In genomic region chr1:8765253-8765652, GRCh38 we compare ENCODE assay signal across 19 cellular contexts.
"Had no signal": no experiment of that assay in that cellular context is flagged by ENCODE, and none has a peak within 500 bp of the region (broad histone marks: within the 10 kb centered on the region; RNA-seq: fewer than 3 reads in every experiment).

No MANE protein-coding gene starts in this region.

- H3K27me3 Mint-ChIP-seq: activated naive CD8-positive, alpha-beta T cell treated with anti-CD3 and anti-CD28 coated beads, Interleukin-2, amount 50 U/mL, for 24 hours; naive thymus-derived CD8-positive, alpha-beta T cell; stimulated activated naive B cell treated with anti-CD40 and anti-IgM and Interleukin-4, amounts not matched to agents 10 μg/mL and 1 μg/mL and 100 μg/mL, for 72 hours had no signal

- H3K4me3 Mint-ChIP-seq: activated naive CD4-positive, alpha-beta T cell treated with anti-CD3 and anti-CD28 coated beads for 36 hours; activated naive CD8-positive, alpha-beta T cell treated with anti-CD3 and anti-CD28 coated beads, Interleukin-2, amount 50 U/mL, for 24 hours; naive thymus-derived CD8-positive, alpha-beta T cell; stimulated activated naive B cell treated with anti-CD40 and anti-IgM and Interleukin-4, amounts not matched to agents 10 μg/mL and 1 μg/mL and 100 μg/mL, for 72 hours had no signal

- DNase-seq: activated CD4-positive, alpha-beta T cell treated with anti-CD3 and anti-CD28 coated beads, Interleukin-2, amount 50 U/mL, for 4 hours; activated CD4-positive, CD25-positive, alpha-beta regulatory T cell treated with anti-CD3 and anti-CD28 coated beads, Interleukin-2, amount 50 U/mL, for 72 hours; activated naive CD4-positive, alpha-beta T cell treated with anti-CD3 and anti-CD28 coated beads for 36 hours; activated naive CD8-positive, alpha-beta T cell treated with anti-CD3 and anti-CD28 coated beads, Interleukin-2, amount 50 U/mL, for 24 hours; dorsolateral prefrontal cortex; foreskin fibroblast; hippocampal formation; left ventricle myocardium inferior; naive thymus-derived CD8-positive, alpha-beta T cell; posterior cingulate gyrus; stimulated activated CD4-positive, alpha-beta T cell treated with anti-CD3 and anti-CD28 coated beads, Interleukin-15, amount 100 ng/mL, for 24 hours; stimulated activated CD4-positive, alpha-beta T cell treated with anti-CD3 and anti-CD28 coated beads, Interleukin-4, amount 100 ng/mL, for 1 hour; stimulated activated naive B cell treated with anti-CD40 and anti-IgM and Interleukin-4, amounts not matched to agents 10 μg/mL and 1 μg/mL and 100 μg/mL, for 72 hours; T-helper 9 cell; thyroid gland had no signal

- H3K9me3 ChIP-seq: esophagus muscularis mucosa, left ventricle myocardium inferior, thyroid gland had no signal

- H3K4me3 ChIP-seq: dorsolateral prefrontal cortex, esophagus muscularis mucosa, left ventricle myocardium inferior, thyroid gland had no signal

- ATAC-seq: activated naive CD8-positive, alpha-beta T cell treated with anti-CD3 and anti-CD28 coated beads, Interleukin-2, amount 50 U/mL, for 24 hours; naive thymus-derived CD8-positive, alpha-beta T cell had no signal

- H3K27ac Mint-ChIP-seq: activated naive CD4-positive, alpha-beta T cell treated with anti-CD3 and anti-CD28 coated beads for 36 hours; activated naive CD8-positive, alpha-beta T cell treated with anti-CD3 and anti-CD28 coated beads, Interleukin-2, amount 50 U/mL, for 24 hours; activated T-helper 2 cell treated with anti-CD3 and anti-CD28 coated beads, Interferon-gamma antibody, Interleukin-2, Interleukin-4, amounts not matched to agents 10 μg/mL and 5 μg/mL and 100 μg/mL, durations not matched to agents 14 hours and 24 hours and 36 hours; naive thymus-derived CD8-positive, alpha-beta T cell; stimulated activated naive B cell treated with anti-CD40 and anti-IgM and Interleukin-4, amounts not matched to agents 10 μg/mL and 1 μg/mL and 100 μg/mL, for 72 hours had no signal

- FAIRE-seq: keratinocyte, urothelium cell line had no signal

- H3K9me3 Mint-ChIP-seq: activated naive CD4-positive, alpha-beta T cell treated with anti-CD3 and anti-CD28 coated beads for 36 hours; activated naive CD8-positive, alpha-beta T cell treated with anti-CD3 and anti-CD28 coated beads, Interleukin-2, amount 50 U/mL, for 24 hours; activated T-helper 2 cell treated with anti-CD3 and anti-CD28 coated beads, Interferon-gamma antibody, Interleukin-2, Interleukin-4, amounts not matched to agents 10 μg/mL and 5 μg/mL and 100 μg/mL, durations not matched to agents 14 hours and 24 hours and 36 hours; naive thymus-derived CD8-positive, alpha-beta T cell; stimulated activated naive B cell treated with anti-CD40 and anti-IgM and Interleukin-4, amounts not matched to agents 10 μg/mL and 1 μg/mL and 100 μg/mL, for 72 hours had no signal

- H3K27ac ChIP-seq: dorsolateral prefrontal cortex, esophagus muscularis mucosa, left ventricle myocardium inferior, thyroid gland had no signal

- H3K27me3 ChIP-seq: dorsolateral prefrontal cortex, esophagus muscularis mucosa, thyroid gland had no signal

- H3K36me3 ChIP-seq: esophagus muscularis mucosa, left ventricle myocardium inferior, thyroid gland had no signal
